Comparison of ENCODE assay signal across 15 cellular contexts in genomic region chr2:45207105-45207504, GRCh38.
"Had no signal": no experiment of that assay in that cellular context is flagged by ENCODE, and none has a peak within 500 bp of the region (broad histone marks: within the 10 kb centered on the region; RNA-seq: fewer than 3 reads in every experiment).

No MANE protein-coding gene starts in this region.

- H3K4me1 ChIP-seq: thyroid gland had no signal

- H3K4me3 ChIP-seq: thyroid gland had no signal

- ATAC-seq: activated naive CD4-positive, alpha-beta T cell treated with anti-CD3 and anti-CD28 coated beads, Interleukin-2, amount 50 U/mL, for 72 hours; naive thymus-derived CD4-positive, alpha-beta T cell; T-helper 17 cell had no signal

- H3K27me3 ChIP-seq: neutrophil, thyroid gland had no signal

- H3K9me3 ChIP-seq: neutrophil, thyroid gland had no signal

- H3K27ac ChIP-seq: neutrophil, thyroid gland had no signal

- DNase-seq: activated CD4-positive, alpha-beta T cell treated with anti-CD3 and anti-CD28 coated beads, Interleukin-2, amount 50 U/mL, for 4 hours; activated CD4-positive, CD25-positive, alpha-beta regulatory T cell treated with anti-CD3 and anti-CD28 coated beads, Interleukin-2, amount 50 U/mL, for 72 hours; activated effector memory CD4-positive, alpha-beta T cell treated with Interleukin-2 at 50 U/mL for 16 hours; activated T-cell treated with anti-CD3 and anti-CD28 coated beads, Interleukin-2, amount 50 U/mL, for 1 hour; cerebellar nuclear complex; erythroblast; hypothalamus; kidney glomerular epithelial cell; naive thymus-derived CD4-positive, alpha-beta T cell; posterior cingulate gyrus; small intestine; T-helper 17 cell; thyroid gland had no signal
